In genomic region chr6:136609878-136610706, GRCh38 we compare ENCODE assay signal across 1 cellular context.
TF ChIP-seq lines count a peak whose summit lies in the region.

No MANE protein-coding gene starts in this region.

TF ChIP-seq in HEK293, 187 proteins besides CTCF, POLR2A, EP300 and RAD21 (continued from another document and continues in another):
- TF ChIP-seq ZNF513 (tag by site-specific recombination; IDR thresholded peaks at IDR 0.05), result no peak
- no peak for TF ChIP-seq ZNF645 (tag by site-specific recombination; IDR thresholded peaks at IDR 0.05)
- TF ChIP-seq HOXD13 (CRISPR knock-in tag; IDR thresholded peaks at IDR 0.05; ENCODE audit: borderline replicate concordance), result no peak
- TF ChIP-seq ZNF561 (tag by site-specific recombination; IDR thresholded peaks at IDR 0.05; ENCODE audit: borderline replicate concordance), result 0 out of 2 replicates have a peak, but pooled peaks have one; percentile 29
- TF ChIP-seq ZNF112 (tag by site-specific recombination; IDR thresholded peaks at IDR 0.05), result no peak
- peak; percentile 41 for TF ChIP-seq ZBTB21 (tag by site-specific recombination; IDR thresholded peaks at IDR 0.05)
- no peak for TF ChIP-seq ZNF791 (tag by site-specific recombination; IDR thresholded peaks at IDR 0.05)
- no peak for TF ChIP-seq ZBTB11 (tag by site-specific recombination; conservative IDR thresholded peaks at IDR 0.05; ENCODE audit: low read depth)
- no peak for TF ChIP-seq ZNF785 (tag by site-specific recombination; IDR thresholded peaks at IDR 0.05)
- no peak for TF ChIP-seq ZNF830 (tag by site-specific recombination; IDR thresholded peaks at IDR 0.05; ENCODE audit: low read depth)
- no peak for TF ChIP-seq ZIC2 (tag by site-specific recombination; IDR thresholded peaks at IDR 0.05)
- TF ChIP-seq ZNF169 (tag by site-specific recombination; IDR thresholded peaks at IDR 0.05), result no peak
- no peak for TF ChIP-seq ZNF837 (tag by site-specific recombination; IDR thresholded peaks at IDR 0.05)
- no peak for TF ChIP-seq ZBTB7A (tag by site-specific recombination; IDR thresholded peaks at IDR 0.05; ENCODE audit: low read depth)
- TF ChIP-seq GLI2 (tag by site-specific recombination; IDR thresholded peaks at IDR 0.05; ENCODE audit: borderline replicate concordance, low read depth), result peak; percentile 52; the same call in 1 of the 2 replicates
- no peak for TF ChIP-seq ZBTB26 (tag by site-specific recombination; optimal IDR thresholded peaks at IDR 0.05)
- peak; percentile 99 for TF ChIP-seq MZF1 (tag by site-specific recombination; IDR thresholded peaks at IDR 0.05; ENCODE audit: borderline replicate concordance)
- no peak for TF ChIP-seq ZNF658 (tag by site-specific recombination; IDR thresholded peaks at IDR 0.05)
- TF ChIP-seq ZNF433 (tag by site-specific recombination; IDR thresholded peaks at IDR 0.05; ENCODE audit: low read depth), result no peak
- no peak for TF ChIP-seq FEZF1 (tag by site-specific recombination; IDR thresholded peaks at IDR 0.05)
- peak; percentile 56 for TF ChIP-seq ZBTB17 (tag by site-specific recombination; IDR thresholded peaks at IDR 0.05)
- no peak for TF ChIP-seq ZSCAN5A (tag by site-specific recombination; IDR thresholded peaks at IDR 0.05)
- TF ChIP-seq ZNF514 (tag by site-specific recombination; IDR thresholded peaks at IDR 0.05), result no peak
- no peak for TF ChIP-seq EGR2 (tag by site-specific recombination; IDR thresholded peaks at IDR 0.05; ENCODE audit: low read depth)
- TF ChIP-seq ZNF391 (tag by site-specific recombination; IDR thresholded peaks at IDR 0.05; ENCODE audit: borderline replicate concordance, low read depth), result 0 out of 2 replicates have a peak, but pooled peaks have one; percentile 31
- peak; percentile 93 for TF ChIP-seq ZNF660 (tag by site-specific recombination; IDR thresholded peaks at IDR 0.05)
- no peak for TF ChIP-seq ZNF23 (tag by site-specific recombination; IDR thresholded peaks at IDR 0.05; ENCODE audit: borderline replicate concordance)
- no peak for TF ChIP-seq ZNF350 (tag by site-specific recombination; IDR thresholded peaks at IDR 0.05)
- no peak for TF ChIP-seq REPIN1 (tag by site-specific recombination; IDR thresholded peaks at IDR 0.05; ENCODE audit: low read depth)
- no peak for TF ChIP-seq ZNF148 (tag by site-specific recombination; IDR thresholded peaks at IDR 0.05; ENCODE audit: borderline replicate concordance)
- no peak for TF ChIP-seq ZNF747 (tag by site-specific recombination; IDR thresholded peaks at IDR 0.05)
- no peak for TF ChIP-seq ELK4 (IDR thresholded peaks at IDR 0.05; ENCODE audit: borderline replicate concordance, low read depth, low read length)
- peak; percentile 78 for TF ChIP-seq ZNF2 (tag by site-specific recombination; IDR thresholded peaks at IDR 0.05)
- no peak for TF ChIP-seq ZNF624 (tag by site-specific recombination; IDR thresholded peaks at IDR 0.05)
- 0 out of 2 replicates have a peak, but pooled peaks have one; percentile 14 for TF ChIP-seq ZBTB48 (tag by site-specific recombination; IDR thresholded peaks at IDR 0.05)
- TF ChIP-seq ZNF548 (tag by site-specific recombination; IDR thresholded peaks at IDR 0.05), result no peak
- no peak for TF ChIP-seq ZFP37 (tag by site-specific recombination; IDR thresholded peaks at IDR 0.05)
- no peak for TF ChIP-seq ZNF423 (tag by site-specific recombination; IDR thresholded peaks at IDR 0.05)
- no peak for TF ChIP-seq ZNF488 (tag by site-specific recombination; IDR thresholded peaks at IDR 0.05)
- TF ChIP-seq ZNF571 (tag by site-specific recombination; IDR thresholded peaks at IDR 0.05), result no peak
- TF ChIP-seq YY2 (tag by site-specific recombination; IDR thresholded peaks at IDR 0.05), result no peak; the same call in 1 of the 2 replicates
- peak; percentile 93 for TF ChIP-seq ZEB2 (tag by site-specific recombination; IDR thresholded peaks at IDR 0.05)
- TF ChIP-seq ZNF585B (tag by site-specific recombination; IDR thresholded peaks at IDR 0.05), result no peak
- no peak for TF ChIP-seq ZNF580 (tag by site-specific recombination; IDR thresholded peaks at IDR 0.05)
- no peak for TF ChIP-seq ZNF214 (tag by site-specific recombination; IDR thresholded peaks at IDR 0.05; ENCODE audit: borderline replicate concordance)
- no peak for TF ChIP-seq ZNF366 (tag by site-specific recombination; conservative IDR thresholded peaks at IDR 0.05)
- peak; percentile 98 for TF ChIP-seq ZNF362 (tag by site-specific recombination; IDR thresholded peaks at IDR 0.05)
- TF ChIP-seq ZBTB1 (tag by site-specific recombination; IDR thresholded peaks at IDR 0.05), result no peak
- TF ChIP-seq ZNF138 (tag by site-specific recombination; IDR thresholded peaks at IDR 0.05; ENCODE audit: borderline replicate concordance), result no peak
- peak; percentile 82 for TF ChIP-seq PRDM1 (tag by site-specific recombination; IDR thresholded peaks at IDR 0.05)
- no peak for TF ChIP-seq MYNN (tag by site-specific recombination; IDR thresholded peaks at IDR 0.05; ENCODE audit: borderline replicate concordance)
- TF ChIP-seq ZNF280C (tag by site-specific recombination; IDR thresholded peaks at IDR 0.05), result no peak
